Comparison of ENCODE assay signal across 3 cellular contexts in the genomic region with DNA sequence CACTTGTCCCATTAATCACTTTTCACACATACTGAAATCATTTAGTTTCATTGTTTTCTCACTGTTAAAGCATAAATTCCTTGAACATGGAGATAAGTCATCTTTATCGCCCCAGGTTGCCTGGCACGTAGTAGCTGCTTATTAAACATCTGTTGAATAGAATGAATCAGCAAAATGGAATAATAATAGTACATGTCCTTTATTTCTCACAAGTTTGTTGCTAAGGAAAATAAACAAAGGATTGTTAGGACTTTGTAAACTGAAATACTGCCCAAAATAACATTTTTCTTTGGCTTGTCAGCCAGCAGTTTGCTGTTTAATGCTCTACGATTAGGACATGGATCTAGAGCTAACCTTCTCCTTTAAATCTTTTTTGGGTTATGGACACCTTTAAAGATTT.
TF ChIP-seq lines count a peak whose summit lies in the region.

No MANE protein-coding gene starts in this region.

TF ChIP-seq in A549, 52 proteins besides CTCF, POLR2A, EP300 and RAD21 (continued from another document):
- TF ChIP-seq HOXB5 (CRISPR knock-in tag; IDR thresholded peaks at IDR 0.05) (no peak), MAFK (IDR thresholded peaks at IDR 0.05; ENCODE audit: partially characterized antibody) (peak; percentile 27)
- TF ChIP-seq, protein P1, sequence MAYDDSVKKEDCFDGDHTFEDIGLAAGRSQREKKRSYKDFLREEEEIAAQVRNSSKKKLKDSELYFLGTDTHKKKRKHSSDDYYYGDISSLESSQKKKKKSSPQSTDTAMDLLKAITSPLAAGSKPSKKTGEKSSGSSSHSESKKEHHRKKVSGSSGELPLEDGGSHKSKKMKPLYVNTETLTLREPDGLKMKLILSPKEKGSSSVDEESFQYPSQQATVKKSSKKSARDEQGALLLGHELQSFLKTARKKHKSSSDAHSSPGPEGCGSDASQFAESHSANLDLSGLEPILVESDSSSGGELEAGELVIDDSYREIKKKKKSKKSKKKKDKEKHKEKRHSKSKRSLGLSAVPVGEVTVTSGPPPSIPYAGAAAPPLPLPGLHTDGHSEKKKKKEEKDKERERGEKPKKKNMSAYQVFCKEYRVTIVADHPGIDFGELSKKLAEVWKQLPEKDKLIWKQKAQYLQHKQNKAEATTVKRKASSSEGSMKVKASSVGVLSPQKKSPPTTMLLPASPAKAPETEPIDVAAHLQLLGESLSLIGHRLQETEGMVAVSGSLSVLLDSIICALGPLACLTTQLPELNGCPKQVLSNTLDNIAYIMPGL (CRISPR knock-in tag; IDR thresholded peaks at IDR 0.05; ENCODE audit: borderline replicate concordance) = no peak

TF ChIP-seq in HEK293, 187 proteins besides CTCF, POLR2A, EP300 and RAD21 (continued from another document):
- no peak for TF ChIP-seq ZNF645 (tag by site-specific recombination; IDR thresholded peaks at IDR 0.05)

TF ChIP-seq in WTC11, 78 proteins besides CTCF, POLR2A, EP300 and RAD21:
- TF ChIP-seq, protein P2, sequence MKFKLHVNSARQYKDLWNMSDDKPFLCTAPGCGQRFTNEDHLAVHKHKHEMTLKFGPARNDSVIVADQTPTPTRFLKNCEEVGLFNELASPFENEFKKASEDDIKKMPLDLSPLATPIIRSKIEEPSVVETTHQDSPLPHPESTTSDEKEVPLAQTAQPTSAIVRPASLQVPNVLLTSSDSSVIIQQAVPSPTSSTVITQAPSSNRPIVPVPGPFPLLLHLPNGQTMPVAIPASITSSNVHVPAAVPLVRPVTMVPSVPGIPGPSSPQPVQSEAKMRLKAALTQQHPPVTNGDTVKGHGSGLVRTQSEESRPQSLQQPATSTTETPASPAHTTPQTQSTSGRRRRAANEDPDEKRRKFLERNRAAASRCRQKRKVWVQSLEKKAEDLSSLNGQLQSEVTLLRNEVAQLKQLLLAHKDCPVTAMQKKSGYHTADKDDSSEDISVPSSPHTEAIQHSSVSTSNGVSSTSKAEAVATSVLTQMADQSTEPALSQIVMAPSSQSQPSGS (CRISPR knock-in tag; IDR thresholded peaks at IDR 0.05; ENCODE audit: borderline replicate concordance, low read depth) = no peak
- TF ChIP-seq, protein P3, sequence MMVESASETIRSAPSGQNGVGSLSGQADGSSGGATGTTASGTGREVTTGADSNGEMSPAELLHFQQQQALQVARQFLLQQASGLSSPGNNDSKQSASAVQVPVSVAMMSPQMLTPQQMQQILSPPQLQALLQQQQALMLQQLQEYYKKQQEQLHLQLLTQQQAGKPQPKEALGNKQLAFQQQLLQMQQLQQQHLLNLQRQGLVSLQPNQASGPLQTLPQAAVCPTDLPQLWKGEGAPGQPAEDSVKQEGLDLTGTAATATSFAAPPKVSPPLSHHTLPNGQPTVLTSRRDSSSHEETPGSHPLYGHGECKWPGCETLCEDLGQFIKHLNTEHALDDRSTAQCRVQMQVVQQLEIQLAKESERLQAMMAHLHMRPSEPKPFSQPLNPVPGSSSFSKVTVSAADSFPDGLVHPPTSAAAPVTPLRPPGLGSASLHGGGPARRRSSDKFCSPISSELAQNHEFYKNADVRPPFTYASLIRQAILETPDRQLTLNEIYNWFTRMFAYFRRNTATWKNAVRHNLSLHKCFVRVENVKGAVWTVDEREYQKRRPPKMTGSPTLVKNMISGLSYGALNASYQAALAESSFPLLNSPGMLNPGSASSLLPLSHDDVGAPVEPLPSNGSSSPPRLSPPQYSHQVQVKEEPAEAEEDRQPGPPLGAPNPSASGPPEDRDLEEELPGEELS (CRISPR knock-in tag; IDR thresholded peaks at IDR 0.05) = no peak
- TF ChIP-seq ZNF232 (CRISPR knock-in tag; IDR thresholded peaks at IDR 0.05) (no peak), MYBL2 (CRISPR knock-in tag; IDR thresholded peaks at IDR 0.05) (no peak), JAZF1 (CRISPR knock-in tag; IDR thresholded peaks at IDR 0.05) (no peak), ZNF423 (CRISPR knock-in tag; IDR thresholded peaks at IDR 0.05) (no peak), USF2 (CRISPR knock-in tag; IDR thresholded peaks at IDR 0.05) (no peak), RELA (CRISPR knock-in tag; IDR thresholded peaks at IDR 0.05; ENCODE audit: borderline replicate concordance) (no peak)
- TF ChIP-seq, protein P4, sequence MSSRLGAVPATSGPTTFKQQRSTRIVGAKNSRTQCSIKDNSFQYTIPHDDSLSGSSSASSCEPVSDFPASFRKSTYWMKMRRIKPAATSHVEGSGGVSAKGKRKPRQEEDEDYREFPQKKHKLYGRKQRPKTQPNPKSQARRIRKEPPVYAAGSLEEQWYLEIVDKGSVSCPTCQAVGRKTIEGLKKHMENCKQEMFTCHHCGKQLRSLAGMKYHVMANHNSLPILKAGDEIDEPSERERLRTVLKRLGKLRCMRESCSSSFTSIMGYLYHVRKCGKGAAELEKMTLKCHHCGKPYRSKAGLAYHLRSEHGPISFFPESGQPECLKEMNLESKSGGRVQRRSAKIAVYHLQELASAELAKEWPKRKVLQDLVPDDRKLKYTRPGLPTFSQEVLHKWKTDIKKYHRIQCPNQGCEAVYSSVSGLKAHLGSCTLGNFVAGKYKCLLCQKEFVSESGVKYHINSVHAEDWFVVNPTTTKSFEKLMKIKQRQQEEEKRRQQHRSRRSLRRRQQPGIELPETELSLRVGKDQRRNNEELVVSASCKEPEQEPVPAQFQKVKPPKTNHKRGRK (CRISPR knock-in tag; IDR thresholded peaks at IDR 0.05; ENCODE audit: borderline replicate concordance) = no peak
- TF ChIP-seq, protein P5, sequence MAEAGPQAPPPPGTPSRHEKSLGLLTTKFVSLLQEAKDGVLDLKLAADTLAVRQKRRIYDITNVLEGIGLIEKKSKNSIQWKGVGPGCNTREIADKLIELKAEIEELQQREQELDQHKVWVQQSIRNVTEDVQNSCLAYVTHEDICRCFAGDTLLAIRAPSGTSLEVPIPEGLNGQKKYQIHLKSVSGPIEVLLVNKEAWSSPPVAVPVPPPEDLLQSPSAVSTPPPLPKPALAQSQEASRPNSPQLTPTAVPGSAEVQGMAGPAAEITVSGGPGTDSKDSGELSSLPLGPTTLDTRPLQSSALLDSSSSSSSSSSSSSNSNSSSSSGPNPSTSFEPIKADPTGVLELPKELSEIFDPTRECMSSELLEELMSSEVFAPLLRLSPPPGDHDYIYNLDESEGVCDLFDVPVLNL (CRISPR knock-in tag; IDR thresholded peaks at IDR 0.05; ENCODE audit: borderline replicate concordance, low read depth) = no peak
- TF ChIP-seq, protein P6, sequence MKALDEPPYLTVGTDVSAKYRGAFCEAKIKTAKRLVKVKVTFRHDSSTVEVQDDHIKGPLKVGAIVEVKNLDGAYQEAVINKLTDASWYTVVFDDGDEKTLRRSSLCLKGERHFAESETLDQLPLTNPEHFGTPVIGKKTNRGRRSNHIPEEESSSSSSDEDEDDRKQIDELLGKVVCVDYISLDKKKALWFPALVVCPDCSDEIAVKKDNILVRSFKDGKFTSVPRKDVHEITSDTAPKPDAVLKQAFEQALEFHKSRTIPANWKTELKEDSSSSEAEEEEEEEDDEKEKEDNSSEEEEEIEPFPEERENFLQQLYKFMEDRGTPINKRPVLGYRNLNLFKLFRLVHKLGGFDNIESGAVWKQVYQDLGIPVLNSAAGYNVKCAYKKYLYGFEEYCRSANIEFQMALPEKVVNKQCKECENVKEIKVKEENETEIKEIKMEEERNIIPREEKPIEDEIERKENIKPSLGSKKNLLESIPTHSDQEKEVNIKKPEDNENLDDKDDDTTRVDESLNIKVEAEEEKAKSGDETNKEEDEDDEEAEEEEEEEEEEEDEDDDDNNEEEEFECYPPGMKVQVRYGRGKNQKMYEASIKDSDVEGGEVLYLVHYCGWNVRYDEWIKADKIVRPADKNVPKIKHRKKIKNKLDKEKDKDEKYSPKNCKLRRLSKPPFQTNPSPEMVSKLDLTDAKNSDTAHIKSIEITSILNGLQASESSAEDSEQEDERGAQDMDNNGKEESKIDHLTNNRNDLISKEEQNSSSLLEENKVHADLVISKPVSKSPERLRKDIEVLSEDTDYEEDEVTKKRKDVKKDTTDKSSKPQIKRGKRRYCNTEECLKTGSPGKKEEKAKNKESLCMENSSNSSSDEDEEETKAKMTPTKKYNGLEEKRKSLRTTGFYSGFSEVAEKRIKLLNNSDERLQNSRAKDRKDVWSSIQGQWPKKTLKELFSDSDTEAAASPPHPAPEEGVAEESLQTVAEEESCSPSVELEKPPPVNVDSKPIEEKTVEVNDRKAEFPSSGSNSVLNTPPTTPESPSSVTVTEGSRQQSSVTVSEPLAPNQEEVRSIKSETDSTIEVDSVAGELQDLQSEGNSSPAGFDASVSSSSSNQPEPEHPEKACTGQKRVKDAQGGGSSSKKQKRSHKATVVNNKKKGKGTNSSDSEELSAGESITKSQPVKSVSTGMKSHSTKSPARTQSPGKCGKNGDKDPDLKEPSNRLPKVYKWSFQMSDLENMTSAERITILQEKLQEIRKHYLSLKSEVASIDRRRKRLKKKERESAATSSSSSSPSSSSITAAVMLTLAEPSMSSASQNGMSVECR (CRISPR knock-in tag; IDR thresholded peaks at IDR 0.05; ENCODE audit: borderline replicate concordance) = no peak
